In the genomic region with DNA sequence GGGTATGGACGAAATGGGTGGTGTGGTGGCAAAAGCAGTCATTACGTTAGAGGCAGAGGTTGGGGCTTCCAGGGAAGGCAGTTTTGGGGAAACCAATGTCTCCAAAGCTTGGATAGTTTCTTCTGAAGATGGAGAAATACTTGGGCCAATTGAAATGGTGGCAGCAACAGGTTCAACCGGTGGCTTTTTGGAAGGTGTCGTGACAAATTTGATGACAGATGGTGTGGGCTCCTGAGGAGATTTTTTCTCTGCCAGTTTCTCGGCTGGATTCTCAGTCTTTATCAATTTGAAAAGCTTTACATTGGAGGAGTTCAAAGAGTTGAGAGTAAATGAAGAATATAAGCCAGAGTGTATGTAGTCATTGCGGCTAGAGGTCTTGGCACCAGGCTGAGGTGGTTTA, we compare ENCODE assay signal across 26 cellular contexts. TPM values are rescaled to one million over a fixed set of nuclear protein-coding genes. Genes with fewer than 3 reads are reported as not detected.
DNase-seq lines count a peak whose midpoint lies in the region; ATAC-seq, FAIRE-seq and TF ChIP-seq lines count a peak whose summit lies in the region.
"Had no signal": no experiment of that assay in that cellular context is flagged by ENCODE, and none has a peak within 500 bp of the region (broad histone marks: within the 10 kb centered on the region; RNA-seq: fewer than 3 reads in every experiment).

No MANE protein-coding gene starts in this region.

- ATAC-seq in HepG2 (no peak), right lobe of liver (no peak), PC-3 (no peak)
- ATAC-seq: gastroesophageal sphincter, left lobe of liver had no signal

- H3K9me3 ChIP-seq in HepG2 (ENCODE audit: low read length), result no peaks in the 10 kb centered on the region
- no peaks in the 10 kb centered on the region for H3K9me3 ChIP-seq in right lobe of liver
- no peaks in the 10 kb centered on the region for H3K9me3 ChIP-seq in PC-3 (ENCODE audit: low read length)
- no peaks in the 10 kb centered on the region for H3K9me3 ChIP-seq in HAP-1
- H3K9me3 ChIP-seq: gastroesophageal sphincter had no signal

- H3K4me3 ChIP-seq in HepG2 (replicated peaks in 1 of 3; ENCODE audit: insufficient read depth in 1 of 3, low read depth in 2 of 3, low read length in 3 of 3), result no peak overlapping the region
- H3K4me3 ChIP-seq in right lobe of liver, result no peak overlapping the region
- no peak overlapping the region for H3K4me3 ChIP-seq in PC-3 (ENCODE audit: low read length)
- H3K4me3 ChIP-seq in HAP-1, result no peak overlapping the region
- H3K4me3 ChIP-seq: gastroesophageal sphincter, SK-N-MC had no signal

- H3K4me2 ChIP-seq in HepG2 (ENCODE audit: low read depth, low read length), result no peak overlapping the region
- no peak overlapping the region for H3K4me2 ChIP-seq in PC-3 (ENCODE audit: low read length)

- H3F3A ChIP-seq in PC-3 (ENCODE audit: low read length, unreplicated experiment), result no peaks in the 10 kb centered on the region

- TF ChIP-seq CTCF in HepG2 (CRISPR knock-in tag; IDR thresholded peaks at IDR 0.05) (no peak), right lobe of liver (IDR thresholded peaks at IDR 0.05) (no peak), PC-3 (conservative IDR thresholded peaks at IDR 0.05; ENCODE audit: low read depth, low read length) (no peak)

- H3K9ac ChIP-seq in HepG2 (ENCODE audit: insufficient read depth, low read depth, low read length) (no peak overlapping the region), PC-3 (ENCODE audit: low read length) (no peak overlapping the region)

- TF ChIP-seq POLR2A in HepG2 (IDR thresholded peaks at IDR 0.05; ENCODE audit: insufficient read depth in 1 of 2, low read depth in 2 of 2, low read length in 2 of 2) (no peak), right lobe of liver (IDR thresholded peaks at IDR 0.05) (no peak)

- DNase-seq in HepG2 (ENCODE audit: low spot score), result no peak
- no peak for DNase-seq in right lobe of liver
- DNase-seq in PC-3, result no peak
- DNase-seq in cerebellar cortex (ENCODE audit: low spot score), result peak; percentile 51
- DNase-seq in anterior cingulate cortex (lab: John Stamatoyannopoulos, UW), result no peak
- DNase-seq in HAP-1 (ENCODE audit: low spot score in 2 of 2), result no peak
- DNase-seq in NCI-H187 (lab: John Stamatoyannopoulos, UW), result no peak
- DNase-seq: activated CD4-positive, alpha-beta T cell treated with anti-CD3 and anti-CD28 coated beads for 48 hours; activated CD8-positive, alpha-beta memory T cell treated with anti-CD3 and anti-CD28 coated beads, Interleukin-2, amount 50 U/mL, for 4 hours; activated gamma-delta T cell treated with Interleukin-2 at 50 U/mL for 16 hours; amniotic stem cell; CD4-positive, alpha-beta memory T cell; cortex of kidney; DMS153; endodermal cell; hypothalamus; Karpas-422; NCI-H1694 treated with DMSO at 0.1 percent for 48 hours; NCI-H524 treated with DMSO at 0.1 percent for 48 hours; small intestine; stimulated activated CD4-positive, alpha-beta T cell treated with anti-CD3 and anti-CD28 coated beads, Interleukin-1b, Interleukin-23, amount 100 ng/mL, for 48 hours had no signal

- peaks cover 15% of the 10 kb centered on the region for H3K79me2 ChIP-seq in HepG2 (ENCODE audit: insufficient read depth, low read length)
- peaks cover 25% of the 10 kb centered on the region for H3K79me2 ChIP-seq in PC-3 (ENCODE audit: low read length)

- no peaks in the 10 kb centered on the region for H3K27me3 ChIP-seq in HepG2 (ENCODE audit: control insufficient read depth in 1 of 2, insufficient read depth in 2 of 2, low read length in 2 of 2)
- no peaks in the 10 kb centered on the region for H3K27me3 ChIP-seq in right lobe of liver
- H3K27me3 ChIP-seq in PC-3 (ENCODE audit: low read length), result no peaks in the 10 kb centered on the region
- H3K27me3 ChIP-seq in HAP-1 (ENCODE audit: low read depth), result no peaks in the 10 kb centered on the region
- H3K27me3 ChIP-seq: gastroesophageal sphincter had no signal

- FAIRE-seq in HepG2 (lab: Jason Lieb, UNC), result no peak
- FAIRE-seq: G401.6, small intestine, urothelium cell line had no signal

- CTCF ChIA-PET in HepG2 (lab: Yijun Ruan, JAX; ENCODE audit: low intra/inter-chr PET ratio, low total read pairs), result no interaction called here
- CTCF ChIA-PET in PC-3 (lab: Charles Lee), result no interaction called here

- POLR2A ChIA-PET in HepG2 (lab: Yijun Ruan, JAX), result no interaction called here
- POLR2A ChIA-PET in PC-3 (lab: Charles Lee; ENCODE audit: unreplicated experiment), result interaction anchor here (0.7 kb wide), 1 partner anchor 44 kb away, joined by 7 read pairs; no protein-coding TSS in a partner anchor

- H3K4me1 ChIP-seq in HepG2 (ENCODE audit: insufficient read depth, low read length) (peaks cover 24% of the 10 kb centered on the region), right lobe of liver (peaks cover 0 to 5% (median 0%) of the 10 kb centered on the region in 4 donors), PC-3 (ENCODE audit: insufficient read depth, low read length) (no peaks in the 10 kb centered on the region), HAP-1 (no peaks in the 10 kb centered on the region)

- H4K20me1 ChIP-seq in HepG2 (ENCODE audit: insufficient read depth, low read length), result peaks cover 6% of the 10 kb centered on the region; the same call in 1 of the 2 replicates
- H4K20me1 ChIP-seq in PC-3 (ENCODE audit: low read length), result no peaks in the 10 kb centered on the region

- intact Hi-C loops in HepG2 (cut with micrococcal nuclease; ENCODE audit: unreplicated experiment) (no loop called here), right lobe of liver (cut with DNase I) (no loop called here), PC-3 (cut with micrococcal nuclease) (no loop called here)

- no peaks in the 10 kb centered on the region for H3K9me2 ChIP-seq in PC-3 (replicated peaks; ENCODE audit: low read length)

- TF ChIP-seq EP300 in HepG2 (IDR thresholded peaks at IDR 0.05; ENCODE audit: low read depth in 2 of 2, low read length in 2 of 2) (no peak), HepG2 (CRISPR knock-in tag; IDR thresholded peaks at IDR 0.05; ENCODE audit: borderline replicate concordance) (no peak)

- in situ Hi-C loops in HepG2 (cut with HindIII; ENCODE audit: extremely low pct_ligation_motif_present, low pct_unique_long_range_greater_than_20kb) (no loop called here), HAP-1 (cut with MboI; ENCODE audit: low sequenced_read_pairs) (no loop called here)

- WGBS in HepG2 (ENCODE audit: low lambda C conversion rate), result 88% methylated on average over 6 of the region's 6 CpGs
- WGBS in right lobe of liver (ENCODE audit: insufficient coverage, low coverage, low lambda C conversion rate, missing lambda C conversion rate), result 85% methylated on average over 5 of the region's 6 CpGs

- H3K36me3 ChIP-seq in HepG2 (replicated peaks in 1 of 2; ENCODE audit: control insufficient read depth in 1 of 2, insufficient read depth in 2 of 2, low read length in 2 of 2) (peaks cover 17 to 62% of the 10 kb centered on the region in 2 experiments), right lobe of liver (peaks cover 0 to 45% (median 30%) of the 10 kb centered on the region in 4 donors), PC-3 (ENCODE audit: low read depth, low read length) (peaks cover 50% of the 10 kb centered on the region), HAP-1 (replicated peaks) (peaks cover 51% of the 10 kb centered on the region)

- no peak for TF ChIP-seq RAD21 in HepG2 (CRISPR knock-in tag; IDR thresholded peaks at IDR 0.05)

- H3K27ac ChIP-seq in HepG2 (ENCODE audit: extremely low read length, insufficient read depth, low read length) (no peak overlapping the region), right lobe of liver (no peak overlapping the region), PC-3 (ENCODE audit: low read length) (no peak overlapping the region)
- H3K27ac ChIP-seq: gastroesophageal sphincter, SK-N-MC had no signal

- no peak overlapping the region for H2AFZ ChIP-seq in HepG2 (ENCODE audit: low read length)
- no peak overlapping the region for H2AFZ ChIP-seq in PC-3 (ENCODE audit: low read length)

- BruUV-seq in HepG2 (replicated peaks; lab: Mats Ljungman, UMichigan) (TSS peak; percentile 23), PC-3 (replicated peaks; lab: Mats Ljungman, UMichigan) (TSS peak; percentile 38)

RNA-seq across cellular contexts. Expression of a gene that starts 11.5 kb away (rescaled TPM):
- 13.1 and 15.0 TPM in 2 replicates for total RNA-seq in HepG2 (2016; rRNA removed; fragmentation: Illumina TruSeq; extraction: Trizol)
- 17.4 and 18.2 TPM in 2 replicates for total RNA-seq in HepG2 (2016; cell fraction: cytosol; rRNA removed; fragmentation: Illumina TruSeq; extraction: Trizol; ENCODE audit: low read depth)
- 12.5 and 14.4 TPM in 2 replicates for total RNA-seq in HepG2 (2016; cell fraction: insoluble cytoplasmic fraction; rRNA removed; fragmentation: Illumina TruSeq; extraction: Trizol)
- 27.6 and 35.3 TPM in 2 replicates for total RNA-seq in HepG2 (2016; cell fraction: membrane; rRNA removed; fragmentation: Illumina TruSeq; extraction: Trizol)
- total RNA-seq in HepG2 (2016; cell fraction: nucleus; rRNA removed; fragmentation: Illumina TruSeq; extraction: Trizol), result 14.7 and 15.8 TPM in 2 replicates
- polyA plus RNA-seq in HepG2 (2011; rRNA removed), result 6.8 and 8.3 TPM in 2 replicates
- polyA plus RNA-seq in HepG2 (2011; cell fraction: cytosol; rRNA removed), result 2.3 and 3.5 TPM in 2 replicates
- polyA plus RNA-seq in HepG2 (2011; cell fraction: nucleus; rRNA removed), result 11.0 and 12.1 TPM in 2 replicates
- 9.9 and 11.2 TPM in 2 replicates for polyA plus RNA-seq in HepG2 (2012)
- polyA plus RNA-seq in HepG2 (2016; cell fraction: cytosol; fragmentation: Illumina TruSeq; extraction: Trizol; ENCODE audit: low read depth), result 9.0 and 9.8 TPM in 2 replicates
- polyA plus RNA-seq in HepG2 (2016; cell fraction: insoluble cytoplasmic fraction; fragmentation: Illumina TruSeq; extraction: Trizol; ENCODE audit: low read depth), result 12.2 TPM in 2 replicates
- polyA plus RNA-seq in HepG2 (2016; cell fraction: membrane; fragmentation: Illumina TruSeq; extraction: Trizol; ENCODE audit: low read depth), result 15.0 TPM in 2 replicates
- 20.1 and 20.3 TPM in 2 replicates for polyA plus RNA-seq in HepG2 (2016; cell fraction: nucleus; fragmentation: Illumina TruSeq; extraction: Trizol; ENCODE audit: insufficient read depth, low read depth)
- polyA minus RNA-seq in HepG2 (2011; rRNA and poly(A)+ RNA removed; ENCODE audit: low replicate concordance), result 12.0 and 30.8 TPM in 2 replicates
- 11.9 and 12.8 TPM in 2 replicates for polyA minus RNA-seq in HepG2 (2011; cell fraction: cytosol; rRNA and poly(A)+ RNA removed)
- polyA minus RNA-seq in HepG2 (2011; cell fraction: nucleus; rRNA and poly(A)+ RNA removed), result 21.0 and 22.3 TPM in 2 replicates
- total RNA-seq in right lobe of liver, result 10 to 100 TPM; 15.1 to 39.2 (median 26.9) TPM
- 16.3 and 16.4 TPM in 2 replicates for total RNA-seq in PC-3 (2014; rRNA removed)
